17 cellular contexts compared by ENCODE assay signal in genomic region chr1:167763525-167764220, GRCh38. TPM values are rescaled to one million over a fixed set of nuclear protein-coding genes. Genes with fewer than 3 reads are reported as not detected.
DNase-seq lines count a peak whose midpoint lies in the region; ATAC-seq and TF ChIP-seq lines count a peak whose summit lies in the region.
"Had no signal": no experiment of that assay in that cellular context is flagged by ENCODE, and none has a peak within 500 bp of the region (broad histone marks: within the 10 kb centered on the region; RNA-seq: fewer than 3 reads in every experiment).

No MANE protein-coding gene starts in this region.

- H3F3A ChIP-seq in GM23338 (replicated peaks; ENCODE audit: low read depth) = 0 out of 2 replicates have a peak, but pooled peaks cover 3% of the 10 kb centered on the region

- H3K27me3 ChIP-seq in GM23338 (ENCODE audit: insufficient read depth) (peaks cover 13% of the 10 kb centered on the region), gastrocnemius medialis (no peaks in the 10 kb centered on the region), stomach (no peaks in the 10 kb centered on the region)
- H3K27me3 ChIP-seq in CD8-positive, alpha-beta T cell (ENCODE audit: insufficient read depth, low read length) = no peaks in the 10 kb centered on the region

- no peak overlapping the region for H3K4me3 Mint-ChIP-seq in GM23338
- H3K4me3 Mint-ChIP-seq in CD8-positive, alpha-beta T cell = no peak overlapping the region
- H3K4me3 Mint-ChIP-seq: naive thymus-derived CD8-positive, alpha-beta T cell had no signal

- peaks cover 57% of the 10 kb centered on the region for H4K20me1 ChIP-seq in GM23338 (replicated peaks; ENCODE audit: insufficient read depth)

- H3K27ac ChIP-seq in GM23338 (ENCODE audit: low read depth) (no peak overlapping the region), gastrocnemius medialis (no peak overlapping the region), stomach (no peak overlapping the region)
- no peak overlapping the region for H3K27ac ChIP-seq in CD8-positive, alpha-beta T cell (ENCODE audit: low read depth, low read length)

- H3K4me3 ChIP-seq in GM23338 (no peak overlapping the region), gastrocnemius medialis (no peak overlapping the region), stomach (no peak overlapping the region)
- no peak overlapping the region for H3K4me3 ChIP-seq in CD8-positive, alpha-beta T cell (ENCODE audit: low read depth, low read length)

- intact Hi-C loops in CD8-positive, alpha-beta T cell (cut with DNase I, micrococcal nuclease) = no loop called here
- intact Hi-C loops in gastrocnemius medialis (cut with DNase I; ENCODE audit: low total_unique reads) = no loop called here
- intact Hi-C loops in stomach (cut with DNase I; ENCODE audit: low total_unique reads) = no loop called here

- TF ChIP-seq CTCF in GM23338 (conservative IDR thresholded peaks at IDR 0.05; ENCODE audit: low read depth in 2 of 2) (no peak), omental fat pad (IDR thresholded peaks at IDR 0.05) (no peak), gastrocnemius medialis (IDR thresholded peaks at IDR 0.05 in 4 of 5, conservative IDR thresholded peaks at IDR 0.05 in 1 of 5) (no peak), stomach (IDR thresholded peaks at IDR 0.05) (no peak)
- TF ChIP-seq CTCF in CD8-positive, alpha-beta T cell (IDR thresholded peaks at IDR 0.05) = no peak

- H3K4me1 ChIP-seq in GM23338 (ENCODE audit: insufficient read depth) (peaks cover 17% of the 10 kb centered on the region), gastrocnemius medialis (peaks cover 0 to 3% of the 10 kb centered on the region in 2 donors), stomach (peaks cover 0 to 42% (median 15%) of the 10 kb centered on the region in 4 donors)
- peaks cover 16% of the 10 kb centered on the region for H3K4me1 ChIP-seq in CD8-positive, alpha-beta T cell (ENCODE audit: insufficient read depth, low read length)

- DNase-seq in GM23338 (ENCODE audit: low spot score) = no peak
- peak; percentile 96 for DNase-seq in SK-MEL-5 (ENCODE audit: low read depth, low spot score)
- peak; percentile 49 for DNase-seq in fibroblast of peridontal ligament (ENCODE audit: extremely low read depth)
- no peak for DNase-seq in omental fat pad (ENCODE audit: low spot score)
- DNase-seq in NCI-H2227 treated with DMSO at 0.1 percent for 48 hours (lab: John Stamatoyannopoulos, UW) = no peak
- no peak for DNase-seq in CD8-positive, alpha-beta T cell
- DNase-seq in gastrocnemius medialis = no peak
- no peak for DNase-seq in stomach
- DNase-seq: activated T-cell treated with anti-CD3 and anti-CD28 coated beads for 4 hours; glutamatergic neuron; HCEC 1CT; left colon; naive thymus-derived CD8-positive, alpha-beta T cell; NCI-H1417 treated with DMSO at 0.1 percent for 48 hours; NCI-H82; stimulated activated naive CD8-positive, alpha-beta T cell treated with anti-CD3 and anti-CD28 coated beads, Interleukin-15, Interleukin-2, amounts not matched to agents 100 U/mL and 50 U/mL, for 24 hours had no signal

- TF ChIP-seq POLR2A in gastrocnemius medialis (IDR thresholded peaks at IDR 0.05) (no peak), stomach (IDR thresholded peaks at IDR 0.05) (no peak)

- in situ Hi-C loops in SK-MEL-5 (cut with HindIII; ENCODE audit: low pct_unique_long_range_greater_than_20kb, low sequenced_read_pairs) = no loop called here
- in situ Hi-C loops in gastrocnemius medialis (cut with MboI; ENCODE audit: low sequenced_read_pairs in 4 of 4) = no loop called here

- no peak overlapping the region for H3K27ac Mint-ChIP-seq in GM23338
- no peak overlapping the region for H3K27ac Mint-ChIP-seq in CD8-positive, alpha-beta T cell

- WGBS in stomach, 5 donors = 42 to 57% (median 47%) methylated on average over 5 of the region's 5 CpGs

- peaks cover 3% of the 10 kb centered on the region; the same call in 1 of the 2 replicates for H3K9me2 ChIP-seq in GM23338 (ENCODE audit: insufficient read depth)

- no peak overlapping the region for H2AFZ ChIP-seq in GM23338

- H3K9me3 Mint-ChIP-seq in GM23338 = no peaks in the 10 kb centered on the region
- H3K9me3 Mint-ChIP-seq in CD8-positive, alpha-beta T cell = no peaks in the 10 kb centered on the region
- H3K9me3 Mint-ChIP-seq: naive thymus-derived CD8-positive, alpha-beta T cell had no signal

- no peak for TF ChIP-seq EP300 in stomach (IDR thresholded peaks at IDR 0.05)

- CTCF ChIA-PET in CD8-positive, alpha-beta T cell (lab: Charles Lee) = no interaction called here

- H3K9me3 ChIP-seq in CD8-positive, alpha-beta T cell (ENCODE audit: low read length) = no peaks in the 10 kb centered on the region
- H3K9me3 ChIP-seq in gastrocnemius medialis = no peaks in the 10 kb centered on the region
- no peaks in the 10 kb centered on the region for H3K9me3 ChIP-seq in stomach

- peaks cover 58% of the 10 kb centered on the region for H3K79me2 ChIP-seq in GM23338 (replicated peaks; ENCODE audit: insufficient read depth)

- H3K4me1 Mint-ChIP-seq in GM23338 = peaks cover 21% of the 10 kb centered on the region
- peaks cover 17% of the 10 kb centered on the region for H3K4me1 Mint-ChIP-seq in CD8-positive, alpha-beta T cell (ENCODE audit: low read depth)

- H3K36me3 Mint-ChIP-seq in GM23338 (ENCODE audit: low read depth) = peaks cover 15% of the 10 kb centered on the region
- peaks cover 11% of the 10 kb centered on the region for H3K36me3 Mint-ChIP-seq in CD8-positive, alpha-beta T cell

- peaks cover 7% of the 10 kb centered on the region for H3K27me3 Mint-ChIP-seq in GM23338 (ENCODE audit: insufficient read depth, low read depth, poor library complexity)
- H3K27me3 Mint-ChIP-seq in CD8-positive, alpha-beta T cell (ENCODE audit: low read depth) = no peaks in the 10 kb centered on the region
- H3K27me3 Mint-ChIP-seq: naive thymus-derived CD8-positive, alpha-beta T cell had no signal

- peaks cover 14% of the 10 kb centered on the region for H3K36me3 ChIP-seq in GM23338 (ENCODE audit: insufficient read depth)
- H3K36me3 ChIP-seq in CD8-positive, alpha-beta T cell (ENCODE audit: insufficient read depth, low read length) = no peaks in the 10 kb centered on the region
- H3K36me3 ChIP-seq in gastrocnemius medialis = peaks cover 0 to 12% of the 10 kb centered on the region in 2 donors
- H3K36me3 ChIP-seq in stomach = peaks cover 3 to 30% (median 29%) of the 10 kb centered on the region in 4 donors

- H3K4me2 ChIP-seq in GM23338 = no peak overlapping the region

- ATAC-seq in GM23338 (peak; percentile 29; the same call in 1 of the 3 replicates), omental fat pad (ENCODE audit: low FRiP score) (peak; percentile 70), gastrocnemius medialis (no peak)
- ATAC-seq in CD8-positive, alpha-beta T cell = no peak
- ATAC-seq: left colon; naive thymus-derived CD8-positive, alpha-beta T cell; SK-N-SH treated with all-trans-retinoic acid at 6 μM for 48 hours; stimulated activated naive CD8-positive, alpha-beta T cell treated with anti-CD3 and anti-CD28 coated beads, Interleukin-15, Interleukin-2, amounts not matched to agents 100 U/mL and 50 U/mL, for 24 hours had no signal

- POLR2A ChIA-PET in CD8-positive, alpha-beta T cell (lab: Charles Lee) = no interaction called here

TF ChIP-seq in GM23338, 12 proteins besides CTCF, POLR2A, EP300 and RAD21 (continues in another document):
- TF ChIP-seq ZNF114 (CRISPR knock-in tag; IDR thresholded peaks at IDR 0.05) (no peak), EZH2phosphoT487 (IDR thresholded peaks at IDR 0.05; ENCODE audit: unreplicated experiment) (no peak), JUNB (IDR thresholded peaks at IDR 0.05; ENCODE audit: unreplicated experiment) (no peak), NANOG (IDR thresholded peaks at IDR 0.05; ENCODE audit: borderline replicate concordance) (no peak), ZNF331 (CRISPR knock-in tag; IDR thresholded peaks at IDR 0.05; ENCODE audit: low read depth) (no peak), STAT1 (IDR thresholded peaks at IDR 0.05; ENCODE audit: unreplicated experiment) (no peak), EZH2 (IDR thresholded peaks at IDR 0.05; ENCODE audit: low read depth, unreplicated experiment) (no peak), REST (IDR thresholded peaks at IDR 0.05; ENCODE audit: unreplicated experiment) (no peak), CREB1 (CRISPR knock-in tag; IDR thresholded peaks at IDR 0.05; ENCODE audit: low read depth) (no peak), POLR2AphosphoS5 (IDR thresholded peaks at IDR 0.05; ENCODE audit: low read depth) (no peak)

RNA-seq across cellular contexts. Expression of gene MPZL1, which starts 41.9 kb away (rescaled TPM):
- total RNA-seq in GM23338 (2014; rRNA removed; shearing (Covaris generic)) = 85.1 and 86.5 TPM in 2 replicates
- polyA plus RNA-seq in GM23338 (2016; fragmentation: Nextera tagmentation; extraction: Ambion mirVana) = 26.6 and 35.1 TPM in 2 replicates
- total RNA-seq in SK-MEL-5 (2014; rRNA removed; shearing (Covaris generic)) = 104 and 123 TPM in 2 replicates
- polyA plus RNA-seq in SK-MEL-5 (2015; cell fraction: cytosol; rRNA removed) = 89.4 and 121 TPM in 2 replicates
- polyA plus RNA-seq in SK-MEL-5 (2015; cell fraction: nucleus; rRNA removed) = 41.1 and 50.4 TPM in 2 replicates
- total RNA-seq in omental fat pad = 100 to 1,000 TPM; 102 to 116 (median 108) TPM
- total RNA-seq in CD8-positive, alpha-beta T cell = under 1 TPM; 0.67 to 0.81 TPM
- total RNA-seq in gastrocnemius medialis = 10 to 100 TPM in 3 of 4 donors, 1 to 10 TPM in 1; 9.2 to 15.7 (median 11.7) TPM
- 100 to 1,000 TPM in 1 of 5 donors, 10 to 100 TPM in 4; 29.9 to 115 (median 51.9) TPM for total RNA-seq in stomach
- 10 to 100 TPM in 2 of 3 donors, 1 to 10 TPM in 1; 7.2 to 25.0 (median 15.7) TPM for polyA plus RNA-seq in stomach

Comparison
In these comparisons a context has a peak if more than half of its experiments do, and no peak if none do; other contexts are left out.
1. ATAC-seq: peak in GM23338 (single experiment) and omental fat pad (single experiment); none in CD8-positive, alpha-beta T cell (single experiment) and gastrocnemius medialis (0 of 2).
2. DNase-seq: peak in SK-MEL-5 (single experiment) and fibroblast of peridontal ligament (single experiment); none in GM23338 (single experiment), omental fat pad (single experiment), NCI-H2227 treated with DMSO at 0.1 percent for 48 hours (single experiment), CD8-positive, alpha-beta T cell (0 of 7), gastrocnemius medialis (0 of 2) and stomach (single experiment).
3. RNA of gene MPZL1, which starts 41.9 kb away (total RNA-seq): 104 to 123 TPM in SK-MEL-5, 102 to 116 TPM in omental fat pad, 85.1 to 86.5 TPM in GM23338, 29.9 to 115 TPM in stomach and 9.2 to 15.7 TPM in gastrocnemius medialis; 0.67 to 0.81 TPM in CD8-positive, alpha-beta T cell; every median in the first group is over 4 times any median in the second.